In the genomic region with DNA sequence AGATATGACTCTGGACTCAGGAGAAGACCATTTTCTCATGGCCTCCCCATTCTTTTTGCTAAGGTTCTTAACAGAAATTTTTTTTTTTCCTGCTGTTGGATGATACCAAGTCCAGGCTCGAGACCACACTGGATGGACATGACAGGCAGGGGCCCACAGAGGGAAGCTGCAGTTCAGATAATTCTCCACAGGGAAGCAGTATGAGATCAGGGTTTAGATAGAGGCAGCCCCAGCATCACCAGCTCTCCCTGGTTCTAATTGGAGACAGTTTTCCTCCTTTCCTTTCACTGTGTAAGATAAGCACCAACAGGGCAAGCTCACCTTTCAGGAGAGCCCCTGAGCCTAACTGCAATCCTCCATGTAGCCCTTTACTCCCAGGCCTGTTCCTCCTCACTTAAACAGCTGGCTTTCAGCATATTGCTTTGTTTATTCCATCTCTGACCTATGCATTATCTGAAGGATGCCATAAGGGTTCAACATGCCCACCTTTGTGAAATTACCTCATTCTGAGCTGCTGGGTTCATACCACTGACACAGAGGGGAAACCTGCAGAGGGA, we compare ENCODE assay signal across 1 cellular context.
TF ChIP-seq lines count a peak whose summit lies in the region.

No MANE protein-coding gene starts in this region.

TF ChIP-seq in HCT116, 20 proteins besides CTCF, POLR2A, EP300 and RAD21 (continued from another document):
- no peak for TF ChIP-seq EZH2 (IDR thresholded peaks at IDR 0.05)
- no peak for TF ChIP-seq ZNF274 (IDR thresholded peaks at IDR 0.05; ENCODE audit: low read depth, low read length)
